ENCODE assay signal across 2 cellular contexts in genomic region chr4:7900351-7900750, GRCh38.
TF ChIP-seq lines count a peak whose summit lies in the region.

No MANE protein-coding gene starts in this region.

TF ChIP-seq in SK-N-SH, 30 proteins besides CTCF, POLR2A, EP300 and RAD21:
- no peak for TF ChIP-seq MEF2A (IDR thresholded peaks at IDR 0.05; ENCODE audit: borderline replicate concordance, low read depth)
- TF ChIP-seq RXRA (IDR thresholded peaks at IDR 0.05; ENCODE audit: borderline replicate concordance, low read depth) = no peak
- TF ChIP-seq, protein P1, sequence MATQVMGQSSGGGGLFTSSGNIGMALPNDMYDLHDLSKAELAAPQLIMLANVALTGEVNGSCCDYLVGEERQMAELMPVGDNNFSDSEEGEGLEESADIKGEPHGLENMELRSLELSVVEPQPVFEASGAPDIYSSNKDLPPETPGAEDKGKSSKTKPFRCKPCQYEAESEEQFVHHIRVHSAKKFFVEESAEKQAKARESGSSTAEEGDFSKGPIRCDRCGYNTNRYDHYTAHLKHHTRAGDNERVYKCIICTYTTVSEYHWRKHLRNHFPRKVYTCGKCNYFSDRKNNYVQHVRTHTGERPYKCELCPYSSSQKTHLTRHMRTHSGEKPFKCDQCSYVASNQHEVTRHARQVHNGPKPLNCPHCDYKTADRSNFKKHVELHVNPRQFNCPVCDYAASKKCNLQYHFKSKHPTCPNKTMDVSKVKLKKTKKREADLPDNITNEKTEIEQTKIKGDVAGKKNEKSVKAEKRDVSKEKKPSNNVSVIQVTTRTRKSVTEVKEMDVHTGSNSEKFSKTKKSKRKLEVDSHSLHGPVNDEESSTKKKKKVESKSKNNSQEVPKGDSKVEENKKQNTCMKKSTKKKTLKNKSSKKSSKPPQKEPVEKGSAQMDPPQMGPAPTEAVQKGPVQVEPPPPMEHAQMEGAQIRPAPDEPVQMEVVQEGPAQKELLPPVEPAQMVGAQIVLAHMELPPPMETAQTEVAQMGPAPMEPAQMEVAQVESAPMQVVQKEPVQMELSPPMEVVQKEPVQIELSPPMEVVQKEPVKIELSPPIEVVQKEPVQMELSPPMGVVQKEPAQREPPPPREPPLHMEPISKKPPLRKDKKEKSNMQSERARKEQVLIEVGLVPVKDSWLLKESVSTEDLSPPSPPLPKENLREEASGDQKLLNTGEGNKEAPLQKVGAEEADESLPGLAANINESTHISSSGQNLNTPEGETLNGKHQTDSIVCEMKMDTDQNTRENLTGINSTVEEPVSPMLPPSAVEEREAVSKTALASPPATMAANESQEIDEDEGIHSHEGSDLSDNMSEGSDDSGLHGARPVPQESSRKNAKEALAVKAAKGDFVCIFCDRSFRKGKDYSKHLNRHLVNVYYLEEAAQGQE (IDR thresholded peaks at IDR 0.05; ENCODE audit: low read depth, low read length) = no peak
- no peak for TF ChIP-seq POLR2AphosphoS5 (IDR thresholded peaks at IDR 0.05; ENCODE audit: low read depth, low read length)
- no peak for TF ChIP-seq SIN3A (IDR thresholded peaks at IDR 0.05; ENCODE audit: borderline replicate concordance, low read depth, low read length)
- TF ChIP-seq YY1 (IDR thresholded peaks at IDR 0.05; ENCODE audit: low read depth) = no peak
- no peak for TF ChIP-seq JUND (IDR thresholded peaks at IDR 0.05)

TF ChIP-seq in SK-N-SH treated with all-trans-retinoic acid at 6 μM for 48 hours, 23 proteins besides CTCF, POLR2A, EP300 and RAD21:
- TF ChIP-seq TOX (CRISPR knock-in tag; IDR thresholded peaks at IDR 0.05; ENCODE audit: borderline replicate concordance) (no peak), TCF4 (CRISPR knock-in tag; IDR thresholded peaks at IDR 0.05; ENCODE audit: borderline replicate concordance) (no peak)
